8 cellular contexts compared by ENCODE assay signal in genomic region chr1:8687053-8687452, GRCh38.
DNase-seq lines count a peak whose midpoint lies in the region; ATAC-seq and TF ChIP-seq lines count a peak whose summit lies in the region.
"Had no signal": no experiment of that assay in that cellular context is flagged by ENCODE, and none has a peak within 500 bp of the region (broad histone marks: within the 10 kb centered on the region; RNA-seq: fewer than 3 reads in every experiment).

No MANE protein-coding gene starts in this region.

- ATAC-seq in GM23338 (no peak), gastrocnemius medialis (no peak)
- no peak for ATAC-seq in CD8-positive, alpha-beta T cell

- H3K36me3 ChIP-seq in GM23338 (ENCODE audit: insufficient read depth) (no peaks in the 10 kb centered on the region), spleen (no peaks in the 10 kb centered on the region), gastrocnemius medialis (no peaks in the 10 kb centered on the region)
- H3K36me3 ChIP-seq in CD8-positive, alpha-beta T cell (ENCODE audit: insufficient read depth, low read length): no peaks in the 10 kb centered on the region

- DNase-seq in GM23338 (ENCODE audit: low spot score): no peak
- peak; percentile 40 for DNase-seq in NCI-H82 treated with DMSO at 0.1 percent for 48 hours (lab: John Stamatoyannopoulos, UW; ENCODE audit: unreplicated experiment)
- peak; percentile 85 for DNase-seq in fibroblast of villous mesenchyme (ENCODE audit: low read depth)
- no peak for DNase-seq in spleen
- no peak for DNase-seq in ureter (ENCODE audit: low spot score)
- no peak for DNase-seq in CD8-positive, alpha-beta T cell
- no peak for DNase-seq in gastrocnemius medialis
- DNase-seq: T-cell had no signal

- intact Hi-C loops in spleen (cut with DNase I; ENCODE audit: low total_unique reads): no loop called here
- intact Hi-C loops in CD8-positive, alpha-beta T cell (cut with DNase I, micrococcal nuclease): no loop called here
- intact Hi-C loops in gastrocnemius medialis (cut with DNase I; ENCODE audit: low total_unique reads): no loop called here

- H4K20me1 ChIP-seq in GM23338 (replicated peaks; ENCODE audit: insufficient read depth): peaks cover 71% of the 10 kb centered on the region

- TF ChIP-seq CTCF in GM23338 (conservative IDR thresholded peaks at IDR 0.05; ENCODE audit: low read depth in 2 of 2): no peak
- TF ChIP-seq CTCF in fibroblast of villous mesenchyme (IDR thresholded peaks at IDR 0.05; ENCODE audit: insufficient read depth, low read depth, low read length): no peak
- TF ChIP-seq CTCF in spleen (IDR thresholded peaks at IDR 0.05 in 8 of 11, conservative IDR thresholded peaks at IDR 0.05 in 3 of 11): no peak
- no peak for TF ChIP-seq CTCF in CD8-positive, alpha-beta T cell (IDR thresholded peaks at IDR 0.05)
- TF ChIP-seq CTCF in gastrocnemius medialis (IDR thresholded peaks at IDR 0.05 in 4 of 5, conservative IDR thresholded peaks at IDR 0.05 in 1 of 5): no peak

- no peak overlapping the region for H3K4me3 ChIP-seq in GM23338
- H3K4me3 ChIP-seq in fibroblast of villous mesenchyme (ENCODE audit: low read depth, low read length): no peak overlapping the region
- H3K4me3 ChIP-seq in spleen: no peak overlapping the region
- H3K4me3 ChIP-seq in CD8-positive, alpha-beta T cell (ENCODE audit: low read depth, low read length): no peak overlapping the region
- no peak overlapping the region for H3K4me3 ChIP-seq in gastrocnemius medialis

- CTCF ChIA-PET in CD8-positive, alpha-beta T cell (lab: Charles Lee): interaction anchor here (1.1 to 1.3 kb wide), 3 partner anchors 12 to 125 kb away, joined by 3 to 7 read pairs (median 3); no protein-coding TSS in a partner anchor

- peaks cover 63% of the 10 kb centered on the region for H3K4me1 Mint-ChIP-seq in GM23338
- peaks cover 13% of the 10 kb centered on the region for H3K4me1 Mint-ChIP-seq in CD8-positive, alpha-beta T cell (ENCODE audit: low read depth)

- H3K9me3 ChIP-seq in spleen: peaks cover 0 to 4% (median 0%) of the 10 kb centered on the region in 8 donors
- H3K9me3 ChIP-seq in CD8-positive, alpha-beta T cell (ENCODE audit: low read length): no peaks in the 10 kb centered on the region
- no peaks in the 10 kb centered on the region for H3K9me3 ChIP-seq in gastrocnemius medialis

- H3K79me2 ChIP-seq in GM23338 (replicated peaks; ENCODE audit: insufficient read depth): peaks cover 100% of the 10 kb centered on the region

- H3K27me3 ChIP-seq in GM23338 (ENCODE audit: insufficient read depth) (no peaks in the 10 kb centered on the region), spleen (replicated peaks in 1 of 7) (no peaks in the 10 kb centered on the region), gastrocnemius medialis (no peaks in the 10 kb centered on the region)
- no peaks in the 10 kb centered on the region for H3K27me3 ChIP-seq in CD8-positive, alpha-beta T cell (ENCODE audit: insufficient read depth, low read length)

- H3F3A ChIP-seq in GM23338 (replicated peaks; ENCODE audit: low read depth): no peaks in the 10 kb centered on the region

- H2AFZ ChIP-seq in GM23338: no peak overlapping the region

- H3K4me3 Mint-ChIP-seq in GM23338: no peak overlapping the region; the same call in 2 of the 3 replicates
- H3K4me3 Mint-ChIP-seq in CD8-positive, alpha-beta T cell: no peak overlapping the region
- H3K4me3 Mint-ChIP-seq: T-cell had no signal

- POLR2A ChIA-PET in CD8-positive, alpha-beta T cell (lab: Charles Lee): interaction anchor here (0.6 to 1.1 kb wide), 2 partner anchors 13 to 438 kb away, joined by 4 read pairs; no protein-coding TSS in a partner anchor

- in situ Hi-C loops in gastrocnemius medialis (cut with MboI; ENCODE audit: low sequenced_read_pairs in 4 of 4): no loop called here

- peak overlapping the region; percentile 62 for H3K27ac Mint-ChIP-seq in GM23338
- no peak overlapping the region for H3K27ac Mint-ChIP-seq in CD8-positive, alpha-beta T cell
- H3K27ac Mint-ChIP-seq: T-cell had no signal

- H3K27ac ChIP-seq in GM23338 (ENCODE audit: low read depth) (peak overlapping the region; percentile 36; the same call in 1 of the 2 replicates), spleen (peak overlapping the region in 7 of 8 donors; percentile 26 to 67 (median 63)), gastrocnemius medialis (no peak overlapping the region)
- H3K27ac ChIP-seq in CD8-positive, alpha-beta T cell (ENCODE audit: low read depth, low read length): no peak overlapping the region

- H3K27me3 Mint-ChIP-seq in GM23338 (ENCODE audit: insufficient read depth, low read depth, poor library complexity): peaks cover 9% of the 10 kb centered on the region
- H3K27me3 Mint-ChIP-seq in CD8-positive, alpha-beta T cell (ENCODE audit: low read depth): no peaks in the 10 kb centered on the region
- H3K27me3 Mint-ChIP-seq: T-cell had no signal

- TF ChIP-seq POLR2A in spleen (IDR thresholded peaks at IDR 0.05) (no peak), gastrocnemius medialis (IDR thresholded peaks at IDR 0.05) (no peak)

- no peak overlapping the region for H3K4me2 ChIP-seq in GM23338

- H3K9me2 ChIP-seq in GM23338 (ENCODE audit: insufficient read depth): no peaks in the 10 kb centered on the region

- 18 to 28% (median 19%) methylated on average over 4 of the region's 4 CpGs for WGBS in spleen, 5 donors

- no peaks in the 10 kb centered on the region for H3K9me3 Mint-ChIP-seq in GM23338
- no peaks in the 10 kb centered on the region for H3K9me3 Mint-ChIP-seq in CD8-positive, alpha-beta T cell
- H3K9me3 Mint-ChIP-seq: T-cell had no signal

- H3K4me1 ChIP-seq in GM23338 (ENCODE audit: insufficient read depth) (peaks cover 68% of the 10 kb centered on the region), spleen (peaks cover 5 to 80% (median 35%) of the 10 kb centered on the region in 6 donors), gastrocnemius medialis (peaks cover 4 to 14% of the 10 kb centered on the region in 2 donors)
- no peaks in the 10 kb centered on the region for H3K4me1 ChIP-seq in CD8-positive, alpha-beta T cell (ENCODE audit: insufficient read depth, low read length)

- H3K36me3 Mint-ChIP-seq in GM23338 (ENCODE audit: low read depth): no peaks in the 10 kb centered on the region; the same call in 2 of the 3 replicates
- peaks cover 6% of the 10 kb centered on the region for H3K36me3 Mint-ChIP-seq in CD8-positive, alpha-beta T cell

TF ChIP-seq in GM23338, 12 proteins besides CTCF, POLR2A, EP300 and RAD21 (continues in another document):
- TF ChIP-seq STAT1 (IDR thresholded peaks at IDR 0.05; ENCODE audit: unreplicated experiment): no peak
- TF ChIP-seq EZH2 (IDR thresholded peaks at IDR 0.05; ENCODE audit: low read depth, unreplicated experiment): no peak
- no peak for TF ChIP-seq REST (IDR thresholded peaks at IDR 0.05; ENCODE audit: unreplicated experiment)
- TF ChIP-seq, protein P1, sequence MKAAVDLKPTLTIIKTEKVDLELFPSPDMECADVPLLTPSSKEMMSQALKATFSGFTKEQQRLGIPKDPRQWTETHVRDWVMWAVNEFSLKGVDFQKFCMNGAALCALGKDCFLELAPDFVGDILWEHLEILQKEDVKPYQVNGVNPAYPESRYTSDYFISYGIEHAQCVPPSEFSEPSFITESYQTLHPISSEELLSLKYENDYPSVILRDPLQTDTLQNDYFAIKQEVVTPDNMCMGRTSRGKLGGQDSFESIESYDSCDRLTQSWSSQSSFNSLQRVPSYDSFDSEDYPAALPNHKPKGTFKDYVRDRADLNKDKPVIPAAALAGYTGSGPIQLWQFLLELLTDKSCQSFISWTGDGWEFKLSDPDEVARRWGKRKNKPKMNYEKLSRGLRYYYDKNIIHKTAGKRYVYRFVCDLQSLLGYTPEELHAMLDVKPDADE (IDR thresholded peaks at IDR 0.05): no peak
- TF ChIP-seq EZH2phosphoT487 (IDR thresholded peaks at IDR 0.05; ENCODE audit: unreplicated experiment): no peak
- TF ChIP-seq ZNF331 (CRISPR knock-in tag; IDR thresholded peaks at IDR 0.05; ENCODE audit: low read depth): no peak
- no peak for TF ChIP-seq POLR2AphosphoS5 (IDR thresholded peaks at IDR 0.05; ENCODE audit: low read depth)
- no peak for TF ChIP-seq JUNB (IDR thresholded peaks at IDR 0.05; ENCODE audit: unreplicated experiment)
- no peak for TF ChIP-seq ZNF114 (CRISPR knock-in tag; IDR thresholded peaks at IDR 0.05)
- no peak for TF ChIP-seq CREB1 (CRISPR knock-in tag; IDR thresholded peaks at IDR 0.05; ENCODE audit: low read depth)

Comparison
In these comparisons a context has a peak if more than half of its experiments do, and no peak if none do; other contexts are left out.
1. DNase-seq: peak in NCI-H82 treated with DMSO at 0.1 percent for 48 hours (single experiment) and fibroblast of villous mesenchyme (single experiment); none in GM23338 (single experiment), spleen (single experiment), ureter (single experiment), CD8-positive, alpha-beta T cell (0 of 7) and gastrocnemius medialis (0 of 2).
2. H3K27ac ChIP-seq: peak in GM23338 (single experiment) and spleen (7 of 8); none in CD8-positive, alpha-beta T cell (single experiment) and gastrocnemius medialis (0 of 4).